In the genomic region with DNA sequence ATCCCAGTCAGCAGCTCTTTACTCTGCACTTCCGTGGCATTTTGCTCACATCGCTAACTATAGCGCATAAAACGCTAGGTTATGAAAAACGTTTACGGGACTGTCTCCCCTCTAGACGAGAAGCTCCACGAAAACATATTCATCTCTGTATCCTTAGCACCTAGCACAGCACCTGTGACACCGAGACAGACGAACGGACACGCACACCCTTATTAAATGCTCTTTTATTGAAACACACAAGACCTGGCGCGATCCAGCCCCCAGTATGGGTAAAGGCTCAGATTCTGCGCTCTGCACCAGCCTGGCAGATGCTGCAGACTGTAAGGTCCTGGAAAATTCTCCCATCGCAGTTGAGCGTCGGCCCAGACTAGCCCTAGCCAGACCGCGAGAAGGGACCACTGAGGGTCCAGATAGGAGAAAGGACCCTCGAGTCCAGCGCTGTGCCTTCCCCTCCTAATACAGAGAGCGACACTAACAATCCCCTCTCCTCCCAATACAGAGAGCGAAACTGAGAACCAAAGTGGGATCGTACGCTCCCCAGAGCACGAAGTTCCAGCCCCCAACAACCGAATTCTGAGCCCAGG, we compare ENCODE assay signal across 8 cellular contexts. TPM values are rescaled to one million over a fixed set of nuclear protein-coding genes. Genes with fewer than 3 reads are reported as not detected.
DNase-seq lines count a peak whose midpoint lies in the region; ATAC-seq and TF ChIP-seq lines count a peak whose summit lies in the region.

No MANE protein-coding gene starts in this region.

- CTCF ChIA-PET in RWPE1 (lab: Yijun Ruan, JAX): interaction anchor here (1.5 kb wide), 2 partner anchors 14 to 17 kb away, joined by 4 read pairs; no protein-coding TSS in a partner anchor

- peak overlapping the region; percentile 87 for H3K27ac Mint-ChIP-seq in stimulated activated memory B cell treated with anti-CD40 and anti-IgM and Interleukin-4, amounts not matched to agents 10 μg/mL and 1 μg/mL and 100 μg/mL, for 72 hours

- H3K4me3 Mint-ChIP-seq in stimulated activated memory B cell treated with anti-CD40 and anti-IgM and Interleukin-4, amounts not matched to agents 10 μg/mL and 1 μg/mL and 100 μg/mL, for 72 hours: peak overlapping the region; percentile 99

- TF ChIP-seq CTCF in RWPE1 (conservative IDR thresholded peaks at IDR 0.05; ENCODE audit: low read depth): no peak

- H3K27me3 Mint-ChIP-seq in stimulated activated memory B cell treated with anti-CD40 and anti-IgM and Interleukin-4, amounts not matched to agents 10 μg/mL and 1 μg/mL and 100 μg/mL, for 72 hours: peaks cover 8% of the 10 kb centered on the region

- ATAC-seq in GM19467 (IDR thresholded peaks at IDR 0.05; ENCODE audit: unreplicated experiment) (peak; percentile 33), HG03520 (IDR thresholded peaks at IDR 0.05; ENCODE audit: unreplicated experiment) (peak; percentile 35), left lobe of liver (peak; percentile 60)
- peak; percentile 60 for ATAC-seq in stimulated activated memory B cell treated with anti-CD40 and anti-IgM and Interleukin-4, amounts not matched to agents 10 μg/mL and 1 μg/mL and 100 μg/mL, for 72 hours

- peaks cover 5% of the 10 kb centered on the region for H3K36me3 Mint-ChIP-seq in stimulated activated memory B cell treated with anti-CD40 and anti-IgM and Interleukin-4, amounts not matched to agents 10 μg/mL and 1 μg/mL and 100 μg/mL, for 72 hours

- H3K9me3 Mint-ChIP-seq in stimulated activated memory B cell treated with anti-CD40 and anti-IgM and Interleukin-4, amounts not matched to agents 10 μg/mL and 1 μg/mL and 100 μg/mL, for 72 hours: no peaks in the 10 kb centered on the region

- peak overlapping the region; percentile 65 for H3K27ac ChIP-seq in RWPE1

- DNase-seq in DMS53 (lab: John Stamatoyannopoulos, UW) (peak; percentile 53), RWPE1 (ENCODE audit: low spot score) (peak; percentile 38), cerebellum (ENCODE audit: low spot score) (peak; percentile 36), left lobe of liver (ENCODE audit: low spot score) (no peak), SKM-1 (lab: John Stamatoyannopoulos, UW; ENCODE audit: unreplicated experiment) (no peak)

- POLR2A ChIA-PET in RWPE1 (lab: Yijun Ruan, JAX; ENCODE audit: low non-redundant PET): no interaction called here

- H3K4me1 Mint-ChIP-seq in stimulated activated memory B cell treated with anti-CD40 and anti-IgM and Interleukin-4, amounts not matched to agents 10 μg/mL and 1 μg/mL and 100 μg/mL, for 72 hours: peaks cover 26% of the 10 kb centered on the region

RNA-seq across cellular contexts. Expression of a gene that starts 0.6 kb away (rescaled TPM):
- 87.7 TPM for total RNA-seq in cerebellum
- 19.5 TPM for total RNA-seq in left lobe of liver

RNA-seq across cellular contexts. Expression of a gene that starts 31.2 kb away (rescaled TPM):
- total RNA-seq in cerebellum (82.9 TPM), left lobe of liver (33.0 TPM)

Comparison
In these comparisons a context has a peak if more than half of its experiments do, and no peak if none do; other contexts are left out.
1. DNase-seq: peak in DMS53 (single experiment), RWPE1 (single experiment) and cerebellum (single experiment); none in left lobe of liver (single experiment) and SKM-1 (single experiment).
2. Peak in every context shown above with its lines, with median percentiles within 50 percentile points of each other: ATAC-seq.